Comparison of ENCODE assay signal across 10 cellular contexts in the genomic region with DNA sequence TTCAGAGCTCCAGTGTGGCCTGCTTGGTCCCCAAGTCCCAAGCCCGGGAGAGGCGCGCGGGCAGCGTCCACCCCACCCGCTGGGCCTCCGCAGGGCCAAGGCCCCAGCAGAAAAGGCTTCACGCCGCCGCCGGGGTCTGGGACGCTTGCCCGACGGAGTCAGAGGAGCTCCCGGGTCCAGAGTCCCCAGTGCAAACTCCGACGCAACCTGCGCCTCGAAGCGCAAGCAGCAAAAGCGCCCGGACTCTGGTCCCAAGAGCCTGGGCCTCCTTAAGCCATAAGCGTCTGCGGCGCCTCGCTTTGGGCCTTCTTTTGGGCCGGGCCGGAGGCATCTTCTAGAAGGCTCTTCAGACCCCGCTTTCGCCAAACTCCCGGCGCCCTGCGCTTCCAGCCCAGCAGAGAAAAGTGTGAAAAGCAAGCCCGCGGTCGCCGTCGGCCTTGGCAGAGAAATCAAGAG. TPM values are rescaled to one million over a fixed set of nuclear protein-coding genes. Genes with fewer than 3 reads are reported as not detected.
DNase-seq lines count a peak whose midpoint lies in the region; ATAC-seq and TF ChIP-seq lines count a peak whose summit lies in the region.
"Had no signal": no experiment of that assay in that cellular context is flagged by ENCODE, and none has a peak within 500 bp of the region (broad histone marks: within the 10 kb centered on the region; RNA-seq: fewer than 3 reads in every experiment).

No MANE protein-coding gene starts in this region.

- intact Hi-C loops in Calu3 (cut with micrococcal nuclease; ENCODE audit: unreplicated experiment) (loop anchor here (5.0 kb wide), 2 partner anchors 296 to 336 kb away; no protein-coding TSS in a partner anchor), psoas muscle (cut with DNase I) (no loop called here)

- CTCF ChIA-PET in Calu3 (lab: Charles Lee): interaction anchor here (0.9 kb wide), 1 partner anchor 10 kb away, joined by 3 read pairs; no protein-coding TSS in a partner anchor

- no peaks in the 10 kb centered on the region for H3K27me3 ChIP-seq in SJCRH30
- H3K27me3 ChIP-seq in gastroesophageal sphincter: peaks cover 94% of the 10 kb centered on the region
- peaks cover 4 to 61% (median 34%) of the 10 kb centered on the region in 3 donors for H3K27me3 ChIP-seq in psoas muscle (ENCODE audit: insufficient read depth in 3 of 3, low read length in 2 of 3)

- peaks cover 8% of the 10 kb centered on the region for H3K4me1 Mint-ChIP-seq in Calu3 (ENCODE audit: low read depth, unreplicated experiment)

- peaks cover 58% of the 10 kb centered on the region for H3K36me3 Mint-ChIP-seq in Calu3 (ENCODE audit: insufficient read depth, unreplicated experiment)

- no TSS peak for BruUV-seq in Calu3 (replicated peaks; lab: Mats Ljungman, UMichigan)

- WGBS in gastroesophageal sphincter (ENCODE audit: low coverage in 1 of 2), 2 donors: 11% methylated on average over 13 of the region's 38 CpGs; no CpG with 5 or more reads in 1 of the 2 donors
- WGBS in psoas muscle, 3 donors: 2 to 4% (median 2%) methylated on average over 36 to 38 of the region's 38 CpGs

- H3K27ac Mint-ChIP-seq in Calu3 (ENCODE audit: unreplicated experiment): peak overlapping the region; percentile 92

- peak; percentile 37 for DNase-seq in Calu3
- peak; percentile 58 to 73 for DNase-seq in SJCRH30
- peak; percentile 37 to 69 for DNase-seq in psoas muscle
- DNase-seq in stimulated activated naive CD8-positive, alpha-beta T cell treated with anti-CD3 and anti-CD28 coated beads, Interleukin-15, Interleukin-2, amounts not matched to agents 100 U/mL and 50 U/mL, for 24 hours: no peak
- DNase-seq in HPDE6-E6E7 (ENCODE audit: extremely low spot score): no peak
- DNase-seq in NCI-H524 (lab: John Stamatoyannopoulos, UW): no peak
- DNase-seq: NCI-H2171 treated with DMSO at 0.1 percent for 48 hours; stimulated activated CD4-positive, alpha-beta T cell treated with anti-CD3 and anti-CD28 coated beads, Interleukin-4, amount 100 ng/mL, for 4 hours had no signal

- peak overlapping the region; percentile 99 for H3K27ac ChIP-seq in SJCRH30
- peak overlapping the region; percentile 70 to 98 (median 92) for H3K27ac ChIP-seq in gastroesophageal sphincter
- peak overlapping the region; percentile 75 for H3K27ac ChIP-seq in psoas muscle

- H3K4me3 Mint-ChIP-seq in Calu3 (ENCODE audit: low read depth, unreplicated experiment): peak overlapping the region; percentile 70

- no peaks in the 10 kb centered on the region for H3K9me3 Mint-ChIP-seq in Calu3 (ENCODE audit: low read depth, unreplicated experiment)

- no peaks in the 10 kb centered on the region for H3K27me3 Mint-ChIP-seq in Calu3 (ENCODE audit: unreplicated experiment)

- TF ChIP-seq EP300 in gastroesophageal sphincter (IDR thresholded peaks at IDR 0.05): no peak

- H3K4me3 ChIP-seq in SJCRH30 (peak overlapping the region; percentile 91), gastroesophageal sphincter (peak overlapping the region; percentile 46 to 63), psoas muscle (peak overlapping the region; percentile 65)

- peaks cover 16% of the 10 kb centered on the region for H3K36me3 ChIP-seq in SJCRH30
- no peaks in the 10 kb centered on the region for H3K36me3 ChIP-seq in gastroesophageal sphincter
- no peaks in the 10 kb centered on the region for H3K36me3 ChIP-seq in psoas muscle (ENCODE audit: insufficient read depth in 1 of 2, low read depth in 1 of 2)

- H3K9me3 ChIP-seq in SJCRH30 (replicated peaks) (no peaks in the 10 kb centered on the region), gastroesophageal sphincter (peaks cover 0 to 8% (median 0%) of the 10 kb centered on the region in 3 donors), psoas muscle (no peaks in the 10 kb centered on the region)

- ATAC-seq in gastroesophageal sphincter (peak; percentile 8), psoas muscle (peak in 1 of 4 donors; percentile 26), GM19023 (IDR thresholded peaks at IDR 0.05; ENCODE audit: unreplicated experiment) (no peak)
- no peak for ATAC-seq in stimulated activated naive CD8-positive, alpha-beta T cell treated with anti-CD3 and anti-CD28 coated beads, Interleukin-15, Interleukin-2, amounts not matched to agents 100 U/mL and 50 U/mL, for 24 hours

- TF ChIP-seq CTCF in Calu3 (IDR thresholded peaks at IDR 0.05; ENCODE audit: unreplicated experiment) (no peak), gastroesophageal sphincter (IDR thresholded peaks at IDR 0.05) (no peak), psoas muscle (IDR thresholded peaks at IDR 0.05) (no peak)

- H3K4me1 ChIP-seq in SJCRH30: peaks cover 9% of the 10 kb centered on the region
- peaks cover 0 to 33% (median 0%) of the 10 kb centered on the region in 3 donors for H3K4me1 ChIP-seq in gastroesophageal sphincter
- no peaks in the 10 kb centered on the region for H3K4me1 ChIP-seq in psoas muscle

- TF ChIP-seq POLR2A in gastroesophageal sphincter (IDR thresholded peaks at IDR 0.05): no peak

RNA-seq across cellular contexts. Expression of a gene that starts 1.4 kb away (rescaled TPM):
- total RNA-seq in Calu3 (2022) (48.5 and 49.2 TPM in 2 replicates), gastroesophageal sphincter (10 to 100 TPM in 2 of 4 donors, 1 to 10 TPM in 2; 1.6 to 19.3 (median 9.5) TPM), psoas muscle (1 to 10 TPM in 1 of 4 donors, under 1 TPM in 3; 0.24 to 1.0 (median 0.91) TPM)
- 24.9 and 26.8 TPM in 2 replicates for total RNA-seq in SJCRH30 (2014; rRNA removed; shearing (Covaris generic))
- polyA plus RNA-seq in psoas muscle: under 1 TPM; 0.40 to 0.55 (median 0.53) TPM

Comparison
In these comparisons a context has a peak if more than half of its experiments do, and no peak if none do; other contexts are left out.
1. DNase-seq: peak in Calu3 (single experiment), SJCRH30 (2 of 2) and psoas muscle (2 of 2); none in stimulated activated naive CD8-positive, alpha-beta T cell treated with anti-CD3 and anti-CD28 coated beads, Interleukin-15, Interleukin-2, amounts not matched to agents 100 U/mL and 50 U/mL, for 24 hours (single experiment), HPDE6-E6E7 (single experiment) and NCI-H524 (0 of 2).
2. Peak in every context shown above with its lines, with median percentiles within 50 percentile points of each other: H3K27ac ChIP-seq and H3K4me3 ChIP-seq.